In the genomic region with DNA sequence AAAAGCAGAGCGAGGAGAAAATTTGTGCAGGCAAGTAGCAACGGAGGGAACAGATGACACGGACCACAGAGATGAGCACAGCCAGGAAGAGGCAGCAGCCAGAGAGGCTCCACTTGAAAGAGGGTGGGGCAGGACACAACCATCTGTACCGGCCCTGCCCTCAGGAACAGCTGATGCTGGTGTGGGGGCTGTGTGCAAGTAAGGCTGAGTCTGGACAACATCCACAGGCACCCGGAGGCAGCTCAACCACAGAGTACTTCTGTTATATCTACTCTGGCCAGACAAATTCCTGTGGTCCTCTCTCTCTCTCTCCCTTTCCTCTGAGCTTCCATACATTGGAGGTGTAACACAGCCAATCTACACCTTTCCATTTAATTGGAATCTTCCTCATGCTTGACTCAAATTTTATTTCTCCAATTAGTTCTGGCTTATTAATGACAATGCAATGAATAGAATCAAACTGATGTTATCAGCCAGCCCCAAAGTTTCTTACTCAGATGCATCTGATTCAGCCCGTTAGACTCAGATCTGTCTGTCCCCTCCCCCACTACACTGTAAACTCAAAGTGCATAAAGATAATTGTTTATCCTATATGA, we compare ENCODE assay signal across 9 cellular contexts. TPM values are rescaled to one million over a fixed set of nuclear protein-coding genes. Genes with fewer than 3 reads are reported as not detected.
DNase-seq lines count a peak whose midpoint lies in the region; ATAC-seq and TF ChIP-seq lines count a peak whose summit lies in the region.
"Had no signal": no experiment of that assay in that cellular context is flagged by ENCODE, and none has a peak within 500 bp of the region (broad histone marks: within the 10 kb centered on the region; RNA-seq: fewer than 3 reads in every experiment).

No MANE protein-coding gene starts in this region.

- POLR2A ChIA-PET in A673 (lab: Charles Lee; ENCODE audit: low non-redundant PET), result no interaction called here

- H3K9me3 ChIP-seq in muscle layer of colon (ENCODE audit: low read length), result no peaks in the 10 kb centered on the region
- no peaks in the 10 kb centered on the region for H3K9me3 ChIP-seq in A673 (ENCODE audit: low read depth, low read length, poor library complexity, severe bottlenecking)

- DNase-seq in COLO668 (lab: John Stamatoyannopoulos, UW; ENCODE audit: unreplicated experiment), result peak; percentile 0
- DNase-seq in NCI-H82 treated with DMSO at 0.1 percent for 48 hours (lab: John Stamatoyannopoulos, UW; ENCODE audit: unreplicated experiment), result peak; percentile 30
- peak; percentile 46 for DNase-seq in epithelial cell of prostate (ENCODE audit: low read depth, low spot score)
- no peak for DNase-seq in activated naive CD4-positive, alpha-beta T cell treated with Interleukin-2 at 50 U/mL for 16 hours
- DNase-seq in A673 (ENCODE audit: low spot score), result no peak
- DNase-seq: effector memory CD8-positive, alpha-beta T cell had no signal

- H3K4me1 ChIP-seq in muscle layer of colon (ENCODE audit: insufficient read depth, low read length) (peaks cover 53% of the 10 kb centered on the region), A673 (ENCODE audit: insufficient read depth, low read length, poor library complexity, severe bottlenecking) (peaks cover 3% of the 10 kb centered on the region)

- no peak overlapping the region for H3K9ac ChIP-seq in muscle layer of colon (ENCODE audit: low read length)

- no peak for ATAC-seq in HG03565 (IDR thresholded peaks at IDR 0.05; ENCODE audit: unreplicated experiment)
- no peak for ATAC-seq in HG03175 (IDR thresholded peaks at IDR 0.05; ENCODE audit: unreplicated experiment)
- ATAC-seq: effector memory CD8-positive, alpha-beta T cell had no signal

- CTCF ChIA-PET in A673 (lab: Charles Lee), result no interaction called here

- no TSS peak for BruUV-seq in A673 (replicated peaks; lab: Mats Ljungman, UMichigan)

- no peaks in the 10 kb centered on the region for H3K36me3 ChIP-seq in muscle layer of colon (ENCODE audit: insufficient read depth, low read length)
- H3K36me3 ChIP-seq in A673 (ENCODE audit: insufficient read depth, low read length, poor library complexity, severe bottlenecking), result no peaks in the 10 kb centered on the region

- intact Hi-C loops in A673 (cut with micrococcal nuclease; ENCODE audit: unreplicated experiment), result no loop called here

- no peak for TF ChIP-seq CTCF in A673 (conservative IDR thresholded peaks at IDR 0.05; ENCODE audit: low read depth, low read length)

- H3K4me3 ChIP-seq in muscle layer of colon (ENCODE audit: low read depth in 1 of 2, low read length in 2 of 2) (no peak overlapping the region), A673 (ENCODE audit: low read depth, low read length, poor library complexity, severe bottlenecking) (no peak overlapping the region)

- peak overlapping the region; percentile 53 for H3K27ac ChIP-seq in epithelial cell of prostate
- peak overlapping the region; percentile 57 for H3K27ac ChIP-seq in muscle layer of colon (ENCODE audit: low read depth, low read length)
- no peak overlapping the region for H3K27ac ChIP-seq in A673 (ENCODE audit: low read depth, low read length, poor library complexity, severe bottlenecking)

- H3K27me3 ChIP-seq in muscle layer of colon (ENCODE audit: control insufficient read depth in 1 of 2, insufficient read depth in 2 of 2, low read length in 2 of 2) (no peaks in the 10 kb centered on the region), A673 (replicated peaks; ENCODE audit: insufficient read depth, low read depth, low read length, poor library complexity) (no peaks in the 10 kb centered on the region)

RNA-seq across cellular contexts. Expression of a gene that starts 24.9 kb away (rescaled TPM):
- total RNA-seq in A673 (2021), result 19.7 and 21.1 TPM in 2 replicates

Comparison
In these comparisons a context has a peak if more than half of its experiments do, and no peak if none do; other contexts are left out.
1. DNase-seq: peak in COLO668 (single experiment), NCI-H82 treated with DMSO at 0.1 percent for 48 hours (single experiment) and epithelial cell of prostate (single experiment); none in activated naive CD4-positive, alpha-beta T cell treated with Interleukin-2 at 50 U/mL for 16 hours (single experiment) and A673 (single experiment).